Comparison of ENCODE assay signal across 1 cellular context in genomic region chr15:82805994-82806406, GRCh38.
A peak's percentile ranks its signal among the peaks of the same experiment; 100 is the strongest.
TF ChIP-seq lines count a peak whose summit lies in the region.

FSD2 (minus strand) TSS chr15:82806069; CDS start chr15:82787390, 18,679 bp downstream.

TF ChIP-seq in GM12878, 131 proteins besides CTCF, POLR2A, EP300 and RAD21 (continued from another document):
- TF ChIP-seq PRDM15 (CRISPR knock-in tag; IDR thresholded peaks at IDR 0.05), result no peak
- TF ChIP-seq GATAD2B (conservative IDR thresholded peaks at IDR 0.05; ENCODE audit: low read depth), result 0 out of 2 replicates have a peak, but pooled peaks have one; percentile 24
- no peak for TF ChIP-seq MAX (IDR thresholded peaks at IDR 0.05; ENCODE audit: low read depth, low read length)
- no peak for TF ChIP-seq POLR2AphosphoS5 (IDR thresholded peaks at IDR 0.05; ENCODE audit: low read length)
- peak; percentile 69 for TF ChIP-seq NBN (IDR thresholded peaks at IDR 0.05)
- no peak for TF ChIP-seq SIX5 (IDR thresholded peaks at IDR 0.05; ENCODE audit: low read depth, low read length, severe bottlenecking)
- TF ChIP-seq ZNF592 (IDR thresholded peaks at IDR 0.05), result no peak
- TF ChIP-seq SMAD5 (IDR thresholded peaks at IDR 0.05; ENCODE audit: low read depth), result no peak
- no peak for TF ChIP-seq SREBF1 (IDR thresholded peaks at IDR 0.05; ENCODE audit: low read length)
- TF ChIP-seq CHD2 (IDR thresholded peaks at IDR 0.05; ENCODE audit: borderline replicate concordance, low read depth, low read length), result no peak
- no peak for TF ChIP-seq NR2C2 (IDR thresholded peaks at IDR 0.05; ENCODE audit: borderline replicate concordance, control insufficient read depth, insufficient read length, low read depth)
- no peak for TF ChIP-seq ASH2L (IDR thresholded peaks at IDR 0.05; ENCODE audit: borderline replicate concordance, low read depth)
- no peak for TF ChIP-seq MYB (IDR thresholded peaks at IDR 0.05; ENCODE audit: borderline replicate concordance, low read depth, low read length)
- TF ChIP-seq RB1 (IDR thresholded peaks at IDR 0.05; ENCODE audit: borderline replicate concordance), result 0 out of 2 replicates have a peak, but pooled peaks have one; percentile 28
- TF ChIP-seq MTA3 (IDR thresholded peaks at IDR 0.05; ENCODE audit: borderline replicate concordance, low read length), result peak; percentile 25; the same call in 1 of the 2 replicates
- TF ChIP-seq RCOR1 (conservative IDR thresholded peaks at IDR 0.05; ENCODE audit: low read depth, low read length), result no peak
- no peak for TF ChIP-seq GABPA (IDR thresholded peaks at IDR 0.05; ENCODE audit: low read depth)
- TF ChIP-seq CEBPB (IDR thresholded peaks at IDR 0.05; ENCODE audit: borderline replicate concordance in 1 of 2, low read depth in 2 of 2, low read length in 2 of 2), result no peak
- TF ChIP-seq KLF5 (IDR thresholded peaks at IDR 0.05; ENCODE audit: partially characterized antibody), result no peak
- TF ChIP-seq RUNX3 (IDR thresholded peaks at IDR 0.05; ENCODE audit: low read length), result peak; percentile 82
- no peak for TF ChIP-seq FOS (IDR thresholded peaks at IDR 0.05; ENCODE audit: borderline replicate concordance, extremely low read depth, insufficient read length)
- peak; percentile 45; the same call in 1 of the 2 replicates for TF ChIP-seq USF2 (IDR thresholded peaks at IDR 0.05; ENCODE audit: borderline replicate concordance, low read depth, low read length)
- TF ChIP-seq KDM1A (IDR thresholded peaks at IDR 0.05; ENCODE audit: borderline replicate concordance), result no peak
- no peak for TF ChIP-seq ZNF207 (IDR thresholded peaks at IDR 0.05; ENCODE audit: borderline replicate concordance)
- TF ChIP-seq NR2F1 (conservative IDR thresholded peaks at IDR 0.05), result peak; percentile 88
- TF ChIP-seq STAT1 (conservative IDR thresholded peaks at IDR 0.05), result no peak
- TF ChIP-seq ZSCAN29 (IDR thresholded peaks at IDR 0.05), result no peak
- TF ChIP-seq PAX8 (IDR thresholded peaks at IDR 0.05), result no peak
- TF ChIP-seq ZNF384 (IDR thresholded peaks at IDR 0.05; ENCODE audit: borderline replicate concordance, low read depth, low read length), result peak; percentile 82
- TF ChIP-seq SMARCA5 (IDR thresholded peaks at IDR 0.05), result no peak
- TF ChIP-seq SMAD1 (IDR thresholded peaks at IDR 0.05; ENCODE audit: low read depth, partially characterized antibody), result no peak
- TF ChIP-seq MEF2B (IDR thresholded peaks at IDR 0.05; ENCODE audit: partially characterized antibody, poor library complexity, severe bottlenecking), result peak; percentile 96
- no peak; the same call in 1 of the 2 replicates for TF ChIP-seq DPF2 (IDR thresholded peaks at IDR 0.05)
- TF ChIP-seq PML (IDR thresholded peaks at IDR 0.05; ENCODE audit: low read length), result no peak
- peak; percentile 73 for TF ChIP-seq PKNOX1 (IDR thresholded peaks at IDR 0.05)
- peak; percentile 72 for TF ChIP-seq IKZF1 (conservative IDR thresholded peaks at IDR 0.05)
- TF ChIP-seq BACH1 (IDR thresholded peaks at IDR 0.05; ENCODE audit: borderline replicate concordance), result no peak; the same call in 1 of the 2 replicates
- TF ChIP-seq ZBTB11 (CRISPR knock-in tag; IDR thresholded peaks at IDR 0.05), result no peak
- no peak for TF ChIP-seq IRF3 (IDR thresholded peaks at IDR 0.05)
- TF ChIP-seq ZNF687 (IDR thresholded peaks at IDR 0.05), result no peak
